In genomic region chr6:7677229-7677628, GRCh38 we compare ENCODE assay signal across 35 cellular contexts. TPM values are rescaled to one million over a fixed set of nuclear protein-coding genes. Genes with fewer than 3 reads are reported as not detected.
"Had no signal": no experiment of that assay in that cellular context is flagged by ENCODE, and none has a peak within 500 bp of the region (broad histone marks: within the 10 kb centered on the region; RNA-seq: fewer than 3 reads in every experiment).

No MANE protein-coding gene starts in this region.

- H3K4me3 ChIP-seq: MG63 had no signal

- DNase-seq: Karpas-422, Kasumi-1, MG63, MV-4-11, NCI-H1048, NCI-H1092, NCI-H1092 treated with DMSO at 0.1 percent for 48 hours, NCI-H1105, NCI-H1105 treated with DMSO at 0.1 percent for 48 hours, NCI-H1417, NCI-H1417 treated with DMSO at 0.1 percent for 48 hours, NCI-H1436, NCI-H1436 treated with DMSO at 0.1 percent for 48 hours, NCI-H146, NCI-H1694, NCI-H1694 treated with DMSO at 0.1 percent for 48 hours, NCI-H187, NCI-H187 treated with DMSO at 0.1 percent for 48 hours, NCI-H1930, NCI-H2029, NCI-H2029 treated with DMSO at 0.1 percent for 48 hours, NCI-H2081, NCI-H2081 treated with DMSO at 0.1 percent for 48 hours, NCI-H2107, NCI-H2171, NCI-H2171 treated with DMSO at 0.1 percent for 48 hours, NCI-H2227 treated with DMSO at 0.1 percent for 48 hours, NCI-H226, NCI-H345, NCI-H446, NCI-H446 treated with DMSO at 0.1 percent for 48 hours, NCI-H510A, NCI-H510A treated with DMSO at 0.1 percent for 48 hours, NCI-H524 had no signal

- H3K36me3 ChIP-seq: MG63 had no signal

- H3K9me3 ChIP-seq: MG63 had no signal

RNA-seq across cellular contexts. Expression of gene BMP6, which starts 48.7 kb away (rescaled TPM):
- total RNA-seq: M059J had no signal
